17 cellular contexts compared by ENCODE assay signal in genomic region chr16:17134586-17134985, GRCh38.
DNase-seq lines count a peak whose midpoint lies in the region; ATAC-seq and TF ChIP-seq lines count a peak whose summit lies in the region.
"Had no signal": no experiment of that assay in that cellular context is flagged by ENCODE, and none has a peak within 500 bp of the region (broad histone marks: within the 10 kb centered on the region; RNA-seq: fewer than 3 reads in every experiment).

No MANE protein-coding gene starts in this region.

- peak; percentile 84 for ATAC-seq in GM19025 (IDR thresholded peaks at IDR 0.05; ENCODE audit: low read depth, unreplicated experiment)
- ATAC-seq in GM21576 (IDR thresholded peaks at IDR 0.05; ENCODE audit: unreplicated experiment), result peak; percentile 85
- peak; percentile 92 for ATAC-seq in HG03442 (IDR thresholded peaks at IDR 0.05; ENCODE audit: unreplicated experiment)
- ATAC-seq in HG02763 (IDR thresholded peaks at IDR 0.05; ENCODE audit: unreplicated experiment), result no peak
- no peak for ATAC-seq in T-cell (replicated peaks in 1 of 4)
- ATAC-seq: CD8-positive, alpha-beta T cell had no signal

- no peaks in the 10 kb centered on the region for H3K4me1 ChIP-seq in osteoblast (ENCODE audit: insufficient read depth, low read length)
- H3K4me1 ChIP-seq: ascending aorta, thyroid gland had no signal

- no peaks in the 10 kb centered on the region for H3K9me3 Mint-ChIP-seq in T-cell
- H3K9me3 Mint-ChIP-seq: CD8-positive, alpha-beta T cell had no signal

- POLR2A ChIA-PET in T-cell (lab: Charles Lee), result interaction anchor here in 1 of 2 donors (0.7 kb wide), 1 partner anchor 21 kb away, joined by 3 read pairs; no protein-coding TSS in a partner anchor

- peaks cover 5% of the 10 kb centered on the region for H4K20me1 ChIP-seq in osteoblast (ENCODE audit: insufficient read depth, low read length)

- no peaks in the 10 kb centered on the region for H3K79me2 ChIP-seq in osteoblast (ENCODE audit: insufficient read depth, low read length)

- H3K4me1 Mint-ChIP-seq in T-cell, result peaks cover 15 to 34% (median 20%) of the 10 kb centered on the region in 3 donors

- no peak overlapping the region for H3K4me3 Mint-ChIP-seq in T-cell
- H3K4me3 Mint-ChIP-seq: CD8-positive, alpha-beta T cell had no signal

- H3K36me3 Mint-ChIP-seq in T-cell, result peaks cover 87% of the 10 kb centered on the region

- H3K27me3 ChIP-seq in osteoblast (ENCODE audit: insufficient read depth, low read length), result no peaks in the 10 kb centered on the region
- H3K27me3 ChIP-seq: ascending aorta, thyroid gland had no signal

- CTCF ChIA-PET in T-cell (lab: Charles Lee), result no interaction called here

- H3K9me3 ChIP-seq in osteoblast (ENCODE audit: low read depth, low read length), result no peaks in the 10 kb centered on the region
- H3K9me3 ChIP-seq: ascending aorta, thyroid gland had no signal

- H3K27ac ChIP-seq in osteoblast (ENCODE audit: low read depth, low read length), result no peak overlapping the region
- H3K27ac ChIP-seq: ascending aorta, thyroid gland, VCaP had no signal

- no peak overlapping the region for H3K4me3 ChIP-seq in osteoblast (ENCODE audit: insufficient read depth, low read length)
- H3K4me3 ChIP-seq: ascending aorta, thyroid gland had no signal

- peaks cover 16% of the 10 kb centered on the region for H3K36me3 ChIP-seq in osteoblast (ENCODE audit: insufficient read depth, low read length)

- DNase-seq in osteoblast (ENCODE audit: insufficient read length, low spot score, missing footprints) (peak; percentile 46), NOMO-1 treated with dmso at 0.1 percent for 144 hours (lab: John Stamatoyannopoulos, UW; ENCODE audit: unreplicated experiment) (no peak), NCI-H2227 treated with DMSO at 0.1 percent for 48 hours (lab: John Stamatoyannopoulos, UW) (no peak), T-cell (no peak)
- DNase-seq: activated T-cell treated with anti-CD3 and anti-CD28 coated beads, Interleukin-2, amount 50 U/mL, for 1 hour; CD8-positive, alpha-beta T cell; dermis blood vessel endothelial cell; NCI-H1105 treated with DMSO at 0.1 percent for 48 hours; NCI-H510A treated with DMSO at 0.1 percent for 48 hours; Right ventricle myocardium superior; thyroid gland had no signal

- no peak overlapping the region for H3K4me2 ChIP-seq in osteoblast (ENCODE audit: insufficient read depth, low read length)

- H3K27me3 Mint-ChIP-seq in T-cell, result no peaks in the 10 kb centered on the region

- TF ChIP-seq CTCF in osteoblast (IDR thresholded peaks at IDR 0.05; ENCODE audit: extremely low read depth, low read depth, low read length), result no peak

- H2AFZ ChIP-seq in osteoblast (ENCODE audit: low read length), result no peak overlapping the region

- H3K27ac Mint-ChIP-seq in T-cell, result no peak overlapping the region
- H3K27ac Mint-ChIP-seq: CD8-positive, alpha-beta T cell had no signal

Comparison
In these comparisons a context has a peak if more than half of its experiments do, and no peak if none do; other contexts are left out.
1. ATAC-seq: peak in GM19025 (single experiment), GM21576 (single experiment) and HG03442 (single experiment); none in HG02763 (single experiment) and T-cell (0 of 4).